ENCODE assay signal across 13 cellular contexts in genomic region chr3:23035927-23036640, GRCh38.
DNase-seq lines count a peak whose midpoint lies in the region; ATAC-seq and TF ChIP-seq lines count a peak whose summit lies in the region.
"Had no signal": no experiment of that assay in that cellular context is flagged by ENCODE, and none has a peak within 500 bp of the region (broad histone marks: within the 10 kb centered on the region; RNA-seq: fewer than 3 reads in every experiment).

No MANE protein-coding gene starts in this region.

- H2BK120ac ChIP-seq in neuronal stem cell (ENCODE audit: low read depth, low read length): no peak overlapping the region

- peak overlapping the region; percentile 70 for H2AFZ ChIP-seq in neuronal stem cell (ENCODE audit: low read length)

- H3K4me1 Mint-ChIP-seq in chondrocyte (ENCODE audit: low read depth): peaks cover 31% of the 10 kb centered on the region

- no peak overlapping the region for H4K91ac ChIP-seq in neuronal stem cell (ENCODE audit: low read depth, low read length, poor library complexity)

- no peak overlapping the region for H3K9ac ChIP-seq in neuronal stem cell (ENCODE audit: low read depth, low read length, poor library complexity)

- H3K4me1 ChIP-seq in neuronal stem cell (ENCODE audit: control insufficient read depth in 2 of 2, insufficient read depth in 1 of 2, low read depth in 1 of 2, low read length in 2 of 2): peaks cover 3 to 6% of the 10 kb centered on the region in 2 donors

- H3K4ac ChIP-seq in neuronal stem cell (ENCODE audit: low read length): no peak overlapping the region

- no peak overlapping the region for H4K8ac ChIP-seq in neuronal stem cell (ENCODE audit: low read depth, low read length)

- no peak overlapping the region for H3K4me3 ChIP-seq in neuronal stem cell (ENCODE audit: low read length in 2 of 2)

- peak overlapping the region; percentile 21 for H3K27ac ChIP-seq in neuronal stem cell (replicated peaks; ENCODE audit: low read length)
- H3K27ac ChIP-seq: VCaP had no signal

- no peak overlapping the region for H3K27ac Mint-ChIP-seq in chondrocyte (ENCODE audit: unreplicated experiment)
- H3K27ac Mint-ChIP-seq: stimulated activated memory B cell treated with anti-CD40 and anti-IgM and Interleukin-4, amounts not matched to agents 10 μg/mL and 1 μg/mL and 100 μg/mL, for 72 hours had no signal

- peak overlapping the region; percentile 63 for H3K14ac ChIP-seq in neuronal stem cell (ENCODE audit: low read length)

- H3K4me2 ChIP-seq in neuronal stem cell (ENCODE audit: insufficient read depth, low read length, poor library complexity, severe bottlenecking): no peak overlapping the region

- H2BK12ac ChIP-seq in neuronal stem cell (ENCODE audit: low read length): no peak overlapping the region

- peaks cover 37% of the 10 kb centered on the region for H3K9me3 Mint-ChIP-seq in chondrocyte (ENCODE audit: low read depth)

- no peak overlapping the region for H2BK5ac ChIP-seq in neuronal stem cell (ENCODE audit: low read length)

- no peak for TF ChIP-seq CTCF in chondrocyte (IDR thresholded peaks at IDR 0.05)

- no peaks in the 10 kb centered on the region for H3K36me3 ChIP-seq in neuronal stem cell (replicated peaks in 1 of 2; ENCODE audit: control insufficient read depth in 2 of 2, insufficient read depth in 2 of 2, low read length in 2 of 2)
- H3K36me3 ChIP-seq: esophagus squamous epithelium had no signal

- H3K23ac ChIP-seq in neuronal stem cell (ENCODE audit: low read depth, low read length, poor library complexity): no peak overlapping the region

- H3K27me3 Mint-ChIP-seq in chondrocyte (ENCODE audit: low read depth): peaks cover 6% of the 10 kb centered on the region

- no peaks in the 10 kb centered on the region for H3K79me1 ChIP-seq in neuronal stem cell (ENCODE audit: low read depth, low read length)

- H3K4me3 Mint-ChIP-seq in chondrocyte (ENCODE audit: unreplicated experiment): peak overlapping the region; percentile 5
- H3K4me3 Mint-ChIP-seq: activated T-cell treated with anti-CD3 and anti-CD28 coated beads, Interleukin-2, amount 50 U/mL, for 4 hours; stimulated activated memory B cell treated with anti-CD40 and anti-IgM and Interleukin-4, amounts not matched to agents 10 μg/mL and 1 μg/mL and 100 μg/mL, for 72 hours had no signal

- WGBS in neuronal stem cell (ENCODE audit: extremely low coverage in 2 of 2, insufficient read length in 2 of 2, insufficient replicate concordance in 1 of 2), 2 donors: no CpG with 5 or more reads among the region's 9 CpGs

- H2BK15ac ChIP-seq in neuronal stem cell (ENCODE audit: low read length): no peak overlapping the region

- peak; percentile 18 for ATAC-seq in HG03342 (IDR thresholded peaks at IDR 0.05; ENCODE audit: unreplicated experiment)
- no peak for ATAC-seq in GM19035 (IDR thresholded peaks at IDR 0.05; ENCODE audit: unreplicated experiment)
- ATAC-seq: activated T-cell treated with anti-CD3 and anti-CD28 coated beads, Interleukin-2, amount 50 U/mL, for 4 hours; stimulated activated memory B cell treated with anti-CD40 and anti-IgM and Interleukin-4, amounts not matched to agents 10 μg/mL and 1 μg/mL and 100 μg/mL, for 72 hours had no signal

- H3K18ac ChIP-seq in neuronal stem cell (ENCODE audit: low read length): peak overlapping the region; percentile 80

- H3K36me3 Mint-ChIP-seq in chondrocyte (ENCODE audit: low read depth): peaks cover 19% of the 10 kb centered on the region
- H3K36me3 Mint-ChIP-seq: stimulated activated memory B cell treated with anti-CD40 and anti-IgM and Interleukin-4, amounts not matched to agents 10 μg/mL and 1 μg/mL and 100 μg/mL, for 72 hours had no signal

- H3K27me3 ChIP-seq in neuronal stem cell (ENCODE audit: control insufficient read depth in 3 of 3, insufficient read depth in 3 of 3, low read depth in 1 of 3, low read length in 3 of 3): no peaks in the 10 kb centered on the region
- H3K27me3 ChIP-seq: esophagus squamous epithelium had no signal

- no peak overlapping the region for H2AK5ac ChIP-seq in neuronal stem cell (ENCODE audit: low read depth, low read length)

- DNase-seq in NCI-H146 (lab: John Stamatoyannopoulos, UW) (peak; percentile 1), NCI-H146 treated with DMSO at 0.1 percent for 48 hours (lab: John Stamatoyannopoulos, UW; ENCODE audit: unreplicated experiment) (no peak), chondrocyte (ENCODE audit: low spot score) (no peak), neuronal stem cell (ENCODE audit: low spot score) (peak; percentile 24), A172 (ENCODE audit: low spot score) (no peak), retina (no peak)
- DNase-seq: activated T-cell treated with anti-CD3 and anti-CD28 coated beads, Interleukin-2, amount 50 U/mL, for 4 hours; esophagus squamous epithelium; NCI-H2081 had no signal

- no peaks in the 10 kb centered on the region for H3K9me3 ChIP-seq in neuronal stem cell (replicated peaks in 1 of 2; ENCODE audit: control insufficient read depth in 2 of 2, insufficient read depth in 1 of 2, low read depth in 1 of 2, low read length in 2 of 2)

Comparison
In these comparisons a context has a peak if more than half of its experiments do, and no peak if none do; other contexts are left out.
1. DNase-seq: peak in NCI-H146 (single experiment) and neuronal stem cell (single experiment); none in NCI-H146 treated with DMSO at 0.1 percent for 48 hours (single experiment), chondrocyte (single experiment), A172 (single experiment) and retina (single experiment).